In the genomic region with DNA sequence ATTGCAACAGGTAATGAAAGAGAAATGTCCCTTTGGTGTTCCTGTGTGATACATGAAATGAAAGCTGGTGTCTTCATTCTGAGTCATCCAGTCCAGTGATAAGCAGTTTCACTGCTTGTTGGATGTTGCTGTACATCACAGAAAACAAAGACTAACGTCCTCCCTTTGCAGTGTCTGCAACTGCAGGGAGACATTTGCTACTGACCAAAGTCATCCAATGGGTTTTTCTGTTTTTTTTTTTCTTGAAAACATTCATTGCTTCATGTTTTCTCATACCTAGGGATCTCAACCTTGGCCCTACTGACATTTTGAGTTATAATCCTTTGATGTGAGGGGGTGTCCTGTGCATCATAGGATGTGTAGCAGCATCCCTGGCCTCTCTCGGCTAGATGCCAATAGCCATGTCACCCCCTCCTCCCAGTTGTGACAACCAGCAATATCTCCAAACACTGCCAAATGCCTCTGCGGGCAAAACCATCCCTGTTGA, we compare ENCODE assay signal across 10 cellular contexts.
DNase-seq lines count a peak whose midpoint lies in the region; ATAC-seq and TF ChIP-seq lines count a peak whose summit lies in the region.
"Had no signal": no experiment of that assay in that cellular context is flagged by ENCODE, and none has a peak within 500 bp of the region (broad histone marks: within the 10 kb centered on the region; RNA-seq: fewer than 3 reads in every experiment).

No MANE protein-coding gene starts in this region.

- H3K36me3 Mint-ChIP-seq in activated naive CD4-positive, alpha-beta T cell treated with anti-CD3 and anti-CD28 coated beads, Interleukin-2, amount 10 ng/mL, durations not matched to agents 7 days and 5 days: no peaks in the 10 kb centered on the region

- ATAC-seq in HG02852 (IDR thresholded peaks at IDR 0.05; ENCODE audit: unreplicated experiment): peak; percentile 100
- ATAC-seq: Panc1 had no signal

- H3K4me2 ChIP-seq in mammary epithelial cell (ENCODE audit: insufficient read depth, low read depth, low read length): no peak overlapping the region

- WGBS in mammary epithelial cell (ENCODE audit: low coverage, missing lambda C conversion rate): 66% methylated on average over 3 of the region's 3 CpGs

- H3K9me3 ChIP-seq in mammary epithelial cell (replicated peaks; ENCODE audit: insufficient read depth, low read length): no peaks in the 10 kb centered on the region
- no peaks in the 10 kb centered on the region for H3K9me3 ChIP-seq in breast epithelium

- no peak overlapping the region for H2AFZ ChIP-seq in mammary epithelial cell (ENCODE audit: low read depth, low read length)

- intact Hi-C loops in mammary epithelial cell (cut with micrococcal nuclease) (no loop called here), breast epithelium (cut with DNase I; ENCODE audit: low total_unique reads) (no loop called here)

- dilution Hi-C loops in mammary epithelial cell (cut with HindIII; ENCODE audit: low sequenced_read_pairs): no loop called here

- H3K36me3 ChIP-seq in mammary epithelial cell (ENCODE audit: insufficient read depth, low read length): no peaks in the 10 kb centered on the region
- H3K36me3 ChIP-seq in breast epithelium: no peaks in the 10 kb centered on the region

- no peak overlapping the region for H3K9ac ChIP-seq in mammary epithelial cell (ENCODE audit: insufficient read depth, low read length)

- H3K27me3 Mint-ChIP-seq in activated naive CD4-positive, alpha-beta T cell treated with anti-CD3 and anti-CD28 coated beads, Interleukin-2, amount 10 ng/mL, durations not matched to agents 7 days and 5 days: no peaks in the 10 kb centered on the region
- H3K27me3 Mint-ChIP-seq: B cell had no signal

- H3K4me3 ChIP-seq in mammary epithelial cell (replicated peaks in 1 of 3; ENCODE audit: insufficient read depth in 1 of 3, low read depth in 2 of 3, low read length in 3 of 3) (no peak overlapping the region), breast epithelium (no peak overlapping the region), NB4 (ENCODE audit: low read depth, low read length) (no peak overlapping the region)

- peaks cover 8% of the 10 kb centered on the region for H3K4me1 ChIP-seq in mammary epithelial cell (ENCODE audit: insufficient read depth, low read length)
- no peaks in the 10 kb centered on the region for H3K4me1 ChIP-seq in breast epithelium

- CTCF ChIA-PET in mammary epithelial cell (lab: Charles Lee; ENCODE audit: low non-redundant PET): no interaction called here
- CTCF ChIA-PET in activated naive CD4-positive, alpha-beta T cell treated with anti-CD3 and anti-CD28 coated beads, Interleukin-2, amount 10 ng/mL, durations not matched to agents 7 days and 5 days (lab: Charles Lee): no interaction called here

- no peaks in the 10 kb centered on the region for H4K20me1 ChIP-seq in mammary epithelial cell (ENCODE audit: insufficient read depth, low read length)

- H3K27me3 ChIP-seq in mammary epithelial cell (ENCODE audit: insufficient read depth, low read length): no peaks in the 10 kb centered on the region
- H3K27me3 ChIP-seq in breast epithelium: no peaks in the 10 kb centered on the region

- no TSS peak for BruUV-seq in mammary epithelial cell (replicated peaks; lab: Mats Ljungman, UMichigan)

- in situ Hi-C loops in mammary epithelial cell (cut with MboI; ENCODE audit: low sequenced_read_pairs in 2 of 2): no loop called here

- TF ChIP-seq POLR2A in breast epithelium (IDR thresholded peaks at IDR 0.05) (no peak), NB4 (IDR thresholded peaks at IDR 0.05; ENCODE audit: extremely low read depth, insufficient read length) (no peak)

- DNase-seq in mammary epithelial cell: peak; percentile 35
- no peak for DNase-seq in breast epithelium (ENCODE audit: low spot score in 2 of 2)
- DNase-seq in NB4 (ENCODE audit: low read depth): peak; percentile 15
- no peak for DNase-seq in SHP77 (lab: John Stamatoyannopoulos, UW)
- DNase-seq in activated naive CD4-positive, alpha-beta T cell treated with anti-CD3 and anti-CD28 coated beads, Interleukin-2, amount 10 ng/mL, durations not matched to agents 7 days and 5 days: no peak
- no peak for DNase-seq in NOMO-1 treated with dmso at 0.1 percent for 144 hours (lab: John Stamatoyannopoulos, UW; ENCODE audit: unreplicated experiment)
- DNase-seq in COLO829 (ENCODE audit: low spot score): no peak

- no peaks in the 10 kb centered on the region for H3K9me3 Mint-ChIP-seq in activated naive CD4-positive, alpha-beta T cell treated with anti-CD3 and anti-CD28 coated beads, Interleukin-2, amount 10 ng/mL, durations not matched to agents 7 days and 5 days

- no peak overlapping the region for H3K27ac Mint-ChIP-seq in activated naive CD4-positive, alpha-beta T cell treated with anti-CD3 and anti-CD28 coated beads, Interleukin-2, amount 10 ng/mL, durations not matched to agents 7 days and 5 days
- H3K27ac Mint-ChIP-seq: B cell had no signal

- peaks cover 31% of the 10 kb centered on the region for H3K4me1 Mint-ChIP-seq in activated naive CD4-positive, alpha-beta T cell treated with anti-CD3 and anti-CD28 coated beads, Interleukin-2, amount 10 ng/mL, durations not matched to agents 7 days and 5 days
- H3K4me1 Mint-ChIP-seq: B cell had no signal

- no peak overlapping the region for H3K4me3 Mint-ChIP-seq in activated naive CD4-positive, alpha-beta T cell treated with anti-CD3 and anti-CD28 coated beads, Interleukin-2, amount 10 ng/mL, durations not matched to agents 7 days and 5 days
- H3K4me3 Mint-ChIP-seq: B cell had no signal

- H3K79me2 ChIP-seq in mammary epithelial cell (ENCODE audit: insufficient read depth, low read length): no peaks in the 10 kb centered on the region

- TF ChIP-seq CTCF in mammary epithelial cell (conservative IDR thresholded peaks at IDR 0.05 in 1 of 2, IDR thresholded peaks at IDR 0.05 in 1 of 2; ENCODE audit: extremely low read depth in 1 of 2, insufficient read depth in 1 of 2, low read depth in 1 of 2, low read length in 2 of 2): no peak
- TF ChIP-seq CTCF in breast epithelium (IDR thresholded peaks at IDR 0.05): no peak
- TF ChIP-seq CTCF in NB4 (IDR thresholded peaks at IDR 0.05; ENCODE audit: low read depth, low read length): no peak

- H3K27ac ChIP-seq in mammary epithelial cell (ENCODE audit: insufficient read depth, low read depth, low read length) (no peak overlapping the region), breast epithelium (no peak overlapping the region)

Comparison
In these comparisons a context has a peak if more than half of its experiments do, and no peak if none do; other contexts are left out.
1. DNase-seq: peak in mammary epithelial cell (single experiment) and NB4 (single experiment); none in breast epithelium (0 of 2), SHP77 (0 of 2), activated naive CD4-positive, alpha-beta T cell treated with anti-CD3 and anti-CD28 coated beads, Interleukin-2, amount 10 ng/mL, durations not matched to agents 7 days and 5 days (single experiment), NOMO-1 treated with dmso at 0.1 percent for 144 hours (single experiment) and COLO829 (single experiment).